In the genomic region with DNA sequence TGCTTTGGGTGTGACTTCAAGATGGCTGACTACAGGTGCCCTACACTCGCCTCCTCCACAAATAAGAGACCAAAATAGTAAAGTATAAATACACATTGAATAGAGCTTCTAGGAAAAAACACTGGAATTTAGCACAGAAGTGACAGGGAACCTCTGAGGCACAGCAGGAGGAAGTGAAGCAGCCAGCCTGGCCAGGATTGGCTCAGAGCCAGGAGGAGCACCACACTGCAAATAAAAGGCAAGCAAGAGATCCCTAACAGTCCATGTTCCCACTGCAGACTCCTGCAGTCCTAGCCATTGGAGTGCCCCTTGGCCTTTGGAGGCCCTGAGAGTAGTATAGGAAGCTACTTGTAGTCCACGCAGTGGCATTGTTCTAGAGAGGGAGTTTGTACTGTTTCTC, we compare ENCODE assay signal across 13 cellular contexts.
A peak's percentile ranks its signal among the peaks of the same experiment; 100 is the strongest.
DNase-seq lines count a peak whose midpoint lies in the region; ATAC-seq and TF ChIP-seq lines count a peak whose summit lies in the region.
"Had no signal": no experiment of that assay in that cellular context is flagged by ENCODE, and none has a peak within 500 bp of the region (broad histone marks: within the 10 kb centered on the region; RNA-seq: fewer than 3 reads in every experiment).

No MANE protein-coding gene starts in this region.

- no peak overlapping the region for H3K9ac ChIP-seq in colonic mucosa (ENCODE audit: low read depth in 2 of 2, low read length in 2 of 2)

- no peaks in the 10 kb centered on the region for H3K27me3 ChIP-seq in right cardiac atrium (ENCODE audit: control insufficient read depth, insufficient read depth)
- no peaks in the 10 kb centered on the region for H3K27me3 ChIP-seq in colonic mucosa
- H3K27me3 ChIP-seq: sigmoid colon had no signal

- H3K9me3 ChIP-seq in right cardiac atrium (ENCODE audit: control insufficient read depth, low read length) = no peaks in the 10 kb centered on the region
- no peaks in the 10 kb centered on the region for H3K9me3 ChIP-seq in colonic mucosa
- H3K9me3 ChIP-seq: sigmoid colon had no signal

- no peak overlapping the region for H3K27ac Mint-ChIP-seq in mesothelial cell of epicardium
- H3K27ac Mint-ChIP-seq: stimulated activated naive CD8-positive, alpha-beta T cell treated with anti-CD3 and anti-CD28 coated beads, Interleukin-15, amount 100 ng/mL, for 72 hours had no signal

- H3K27ac ChIP-seq in right cardiac atrium (ENCODE audit: low read length) = no peak overlapping the region
- no peak overlapping the region for H3K27ac ChIP-seq in colonic mucosa
- H3K27ac ChIP-seq: epithelial cell of prostate, sigmoid colon had no signal

- H3K36me3 Mint-ChIP-seq in mesothelial cell of epicardium = peaks cover 34% of the 10 kb centered on the region

- no peak for TF ChIP-seq CTCF in colonic mucosa (IDR thresholded peaks at IDR 0.05)
- no peak for TF ChIP-seq CTCF in mesothelial cell of epicardium (IDR thresholded peaks at IDR 0.05; ENCODE audit: unreplicated experiment)

- intact Hi-C loops in right cardiac atrium (cut with DNase I) = no loop called here
- intact Hi-C loops in Right ventricle myocardium inferior (cut with DNase I) = no loop called here
- intact Hi-C loops in colonic mucosa (cut with DNase I) = no loop called here

- H3K4me3 Mint-ChIP-seq in mesothelial cell of epicardium = no peak overlapping the region
- H3K4me3 Mint-ChIP-seq: stimulated activated naive CD8-positive, alpha-beta T cell treated with anti-CD3 and anti-CD28 coated beads, Interleukin-15, amount 100 ng/mL, for 72 hours had no signal

- WGBS in right cardiac atrium = 85% methylated on average over 2 of the region's 2 CpGs

- DNase-seq in right cardiac atrium (peak; percentile 22 to 61 (median 45)), Right ventricle myocardium inferior (ENCODE audit: missing footprints) (no peak), NCI-H345 (lab: John Stamatoyannopoulos, UW) (peak; percentile 51), colonic mucosa (peak; percentile 25), mesothelial cell of epicardium (ENCODE audit: low spot score in 2 of 2, unreplicated experiment in 2 of 2) (no peak), NCI-H187 (lab: John Stamatoyannopoulos, UW) (no peak)
- DNase-seq: activated naive CD4-positive, alpha-beta T cell; NCI-H226; stimulated activated naive CD8-positive, alpha-beta T cell treated with anti-CD3 and anti-CD28 coated beads, Interleukin-15, amount 100 ng/mL, for 72 hours had no signal

- H3K9me3 Mint-ChIP-seq in mesothelial cell of epicardium = peaks cover 39% of the 10 kb centered on the region

- no peaks in the 10 kb centered on the region for H3K27me3 Mint-ChIP-seq in mesothelial cell of epicardium (ENCODE audit: low read depth)

- H3K4me1 Mint-ChIP-seq in mesothelial cell of epicardium = no peaks in the 10 kb centered on the region
- H3K4me1 Mint-ChIP-seq: stimulated activated naive CD8-positive, alpha-beta T cell treated with anti-CD3 and anti-CD28 coated beads, Interleukin-15, amount 100 ng/mL, for 72 hours had no signal

- H3K4me1 ChIP-seq in right cardiac atrium (ENCODE audit: control insufficient read depth, insufficient read depth, low read length) = no peaks in the 10 kb centered on the region
- H3K4me1 ChIP-seq in colonic mucosa = no peaks in the 10 kb centered on the region
- H3K4me1 ChIP-seq: sigmoid colon had no signal

- H3K4me3 ChIP-seq in right cardiac atrium (ENCODE audit: low read length) (no peak overlapping the region), colonic mucosa (no peak overlapping the region)
- H3K4me3 ChIP-seq: sigmoid colon had no signal

- H3K36me3 ChIP-seq in colonic mucosa = no peaks in the 10 kb centered on the region
- H3K36me3 ChIP-seq: sigmoid colon had no signal

- ATAC-seq in right cardiac atrium (no peak), Right ventricle myocardium inferior (no peak), GM18867 (IDR thresholded peaks at IDR 0.05; ENCODE audit: unreplicated experiment) (no peak), HG03342 (IDR thresholded peaks at IDR 0.05; ENCODE audit: unreplicated experiment) (no peak)
- ATAC-seq: stimulated activated naive CD8-positive, alpha-beta T cell treated with anti-CD3 and anti-CD28 coated beads, Interleukin-15, amount 100 ng/mL, for 72 hours had no signal

Comparison
In these comparisons a context has a peak if more than half of its experiments do, and no peak if none do; other contexts are left out.
1. DNase-seq: peak in right cardiac atrium (3 of 3), NCI-H345 (single experiment) and colonic mucosa (single experiment); none in Right ventricle myocardium inferior (single experiment), mesothelial cell of epicardium (0 of 2) and NCI-H187 (0 of 2).